ENCODE assay signal across 8 cellular contexts in genomic region chr6:111484655-111484974, GRCh38. TPM values are rescaled to one million over a fixed set of nuclear protein-coding genes. Genes with fewer than 3 reads are reported as not detected.
DNase-seq lines count a peak whose midpoint lies in the region; ATAC-seq, FAIRE-seq and TF ChIP-seq lines count a peak whose summit lies in the region.

No MANE protein-coding gene starts in this region.

- no peaks in the 10 kb centered on the region for H3K9me3 Mint-ChIP-seq in neural progenitor cell

- no peak for ATAC-seq in HG02763 (IDR thresholded peaks at IDR 0.05; ENCODE audit: unreplicated experiment)

- H3K4me3 ChIP-seq in NT2/D1 (ENCODE audit: insufficient read length, low read depth) (peak overlapping the region; percentile 69), dorsolateral prefrontal cortex (peak overlapping the region in 58 of 59 donors; percentile 59 to 98 (median 89)), neural progenitor cell (peak overlapping the region; percentile 94)

- peaks cover 16% of the 10 kb centered on the region for H3K36me3 ChIP-seq in NT2/D1 (ENCODE audit: insufficient read depth, insufficient read length, low read length)
- H3K36me3 ChIP-seq in neural progenitor cell: peaks cover 6% of the 10 kb centered on the region

- no peak overlapping the region for H2AFZ ChIP-seq in neural progenitor cell (replicated peaks)

- H3K4me1 Mint-ChIP-seq in neural progenitor cell: peaks cover 32% of the 10 kb centered on the region

- FAIRE-seq in urothelium cell line (lab: Jason Lieb, UNC): no peak

- H3K27me3 Mint-ChIP-seq in neural progenitor cell (ENCODE audit: insufficient read depth, low read depth): peaks cover 3% of the 10 kb centered on the region

- peak overlapping the region; percentile 96 for H3K4me2 ChIP-seq in neural progenitor cell

- H4K20me1 ChIP-seq in neural progenitor cell (ENCODE audit: low read depth): peaks cover 26% of the 10 kb centered on the region

- H3K9ac ChIP-seq in NT2/D1 (ENCODE audit: insufficient read length, low read depth) (peak overlapping the region; percentile 91), neural progenitor cell (peak overlapping the region; percentile 74)

- H3K79me2 ChIP-seq in neural progenitor cell (ENCODE audit: low read depth): peaks cover 83% of the 10 kb centered on the region

- peak overlapping the region; percentile 99 for H3K27ac Mint-ChIP-seq in neural progenitor cell

- no peaks in the 10 kb centered on the region for H3K4me1 ChIP-seq in NT2/D1 (ENCODE audit: insufficient read depth, insufficient read length)
- peaks cover 34% of the 10 kb centered on the region for H3K4me1 ChIP-seq in neural progenitor cell

- intact Hi-C loops in dorsolateral prefrontal cortex (cut with DNase I): loop anchor here (5.0 to 10.0 kb wide), 6 partner anchors 67 to 558 kb away; partner anchors contain the start of gene TRAF3IP2 (in 1 of the 2)

- H3K36me3 Mint-ChIP-seq in neural progenitor cell: peaks cover 20% of the 10 kb centered on the region

- peak; percentile 60 for DNase-seq in NCI-H1092 treated with DMSO at 0.1 percent for 48 hours (lab: John Stamatoyannopoulos, UW)
- DNase-seq in NCI-H1092 (lab: John Stamatoyannopoulos, UW): no peak
- no peak for DNase-seq in NT2/D1 (ENCODE audit: low read depth, low spot score)
- no peak for DNase-seq in dorsolateral prefrontal cortex
- DNase-seq in neural progenitor cell (ENCODE audit: low spot score): no peak
- DNase-seq in A172 (ENCODE audit: low spot score): no peak
- DNase-seq in urothelium cell line (ENCODE audit: low spot score): no peak

- H3K9me3 ChIP-seq in NT2/D1 (ENCODE audit: insufficient read depth, low read length) (peaks cover 12% of the 10 kb centered on the region; the same call in 1 of the 2 replicates), neural progenitor cell (ENCODE audit: low read depth) (no peaks in the 10 kb centered on the region)

- H3K27me3 ChIP-seq in NT2/D1 (ENCODE audit: insufficient read depth, insufficient read length) (peaks cover 16% of the 10 kb centered on the region), dorsolateral prefrontal cortex (no peaks in the 10 kb centered on the region), neural progenitor cell (peaks cover 18% of the 10 kb centered on the region)

- H3K4me3 Mint-ChIP-seq in neural progenitor cell: peak overlapping the region; percentile 96

- H3F3A ChIP-seq in neural progenitor cell (ENCODE audit: low read depth): peaks cover 41% of the 10 kb centered on the region

- TF ChIP-seq CTCF in dorsolateral prefrontal cortex (IDR thresholded peaks at IDR 0.05 in 54 of 56, conservative IDR thresholded peaks at IDR 0.05 in 2 of 56; ENCODE audit: low read depth in 1 of 56, partially characterized antibody in 56 of 56): no peak
- no peak for TF ChIP-seq CTCF in neural progenitor cell (IDR thresholded peaks at IDR 0.05)

- H3K27ac ChIP-seq in dorsolateral prefrontal cortex (peak overlapping the region in 58 of 59 donors; percentile 94 to 100 (median 99)), neural progenitor cell (peak overlapping the region; percentile 97)

RNA-seq across cellular contexts. Expression of gene REV3L, which starts 1.6 kb away (rescaled TPM):
- total RNA-seq in dorsolateral prefrontal cortex: 10 to 100 TPM; 34.5 to 90.2 (median 58.2) TPM
- 14.0 and 23.5 TPM in 2 replicates for total RNA-seq in neural progenitor cell (ENCODE audit: low replicate concordance)
- total RNA-seq in A172 (2014; rRNA removed; shearing (Covaris generic)): 14.9 and 15.3 TPM in 2 replicates
